9 cellular contexts compared by ENCODE assay signal in the genomic region with DNA sequence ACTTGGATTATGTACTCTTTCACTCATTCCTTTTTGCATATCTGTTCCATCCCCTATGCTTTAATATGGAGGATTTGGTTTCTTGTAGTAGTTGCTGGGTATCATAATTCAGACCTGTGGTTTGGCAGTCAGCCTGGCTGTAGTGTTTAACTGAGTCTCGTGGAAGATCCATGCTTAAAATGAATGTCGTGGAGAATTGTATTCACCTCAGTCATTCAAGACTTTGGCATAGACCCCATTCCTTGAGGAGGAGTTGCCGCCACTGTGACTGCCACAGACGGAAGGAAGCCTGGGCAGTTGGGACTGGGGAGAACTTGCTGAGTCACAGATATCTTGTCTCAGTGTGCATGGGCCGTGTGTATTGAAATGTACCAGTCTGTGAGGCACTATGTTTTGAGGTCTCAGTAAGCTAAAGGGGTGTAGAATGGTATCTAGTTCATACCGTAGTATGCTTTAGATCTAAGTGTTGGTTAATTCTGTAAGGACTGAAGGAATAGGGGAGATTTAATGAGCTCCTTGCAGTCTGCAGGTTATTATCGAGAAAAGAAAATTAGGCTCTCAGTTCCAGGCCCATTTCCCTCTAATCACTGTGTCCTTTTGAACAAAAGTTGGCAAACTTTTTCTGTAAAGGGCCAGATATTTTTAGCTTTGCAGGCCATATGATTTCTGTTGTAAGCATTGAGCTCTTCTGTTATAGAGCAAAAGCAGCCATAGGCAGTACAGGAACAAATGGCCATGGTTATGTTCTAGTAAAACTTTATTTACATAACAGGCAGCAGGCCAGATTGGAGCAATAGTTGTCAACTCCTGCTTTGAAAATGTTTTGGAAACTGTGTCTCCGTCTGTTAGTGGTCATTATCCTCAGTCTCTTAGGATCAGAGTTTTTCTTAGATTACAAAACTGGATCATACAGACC.
A peak's percentile ranks its signal among the peaks of the same experiment; 100 is the strongest.
DNase-seq lines count a peak whose midpoint lies in the region; ATAC-seq and TF ChIP-seq lines count a peak whose summit lies in the region.
"Had no signal": no experiment of that assay in that cellular context is flagged by ENCODE, and none has a peak within 500 bp of the region (broad histone marks: within the 10 kb centered on the region; RNA-seq: fewer than 3 reads in every experiment).

No MANE protein-coding gene starts in this region.

- no peak overlapping the region for H3K4me3 ChIP-seq in foreskin fibroblast (ENCODE audit: low read depth in 1 of 2, low read length in 2 of 2)

- DNase-seq in GM03348 (ENCODE audit: low spot score) (peak; percentile 85), SK-MEL-5 (ENCODE audit: low read depth, low spot score) (peak; percentile 76), foreskin fibroblast (peak; percentile 93 to 95), sciatic nerve (ENCODE audit: low spot score) (no peak), glutamatergic neuron (no peak)
- DNase-seq: activated T-cell treated with anti-CD3 and anti-CD28 coated beads, Interleukin-2, amount 50 U/mL, for 48 hours had no signal

- no peak for TF ChIP-seq CTCF in foreskin fibroblast (IDR thresholded peaks at IDR 0.05; ENCODE audit: low read depth, low read length)
- no peak for TF ChIP-seq CTCF in glutamatergic neuron (IDR thresholded peaks at IDR 0.05; ENCODE audit: partially characterized antibody, unreplicated experiment)

- H3K36me3 Mint-ChIP-seq in glutamatergic neuron (ENCODE audit: unreplicated experiment) = no peaks in the 10 kb centered on the region

- no peaks in the 10 kb centered on the region for H3K9me3 Mint-ChIP-seq in glutamatergic neuron (ENCODE audit: unreplicated experiment)

- intact Hi-C loops in sciatic nerve (cut with DNase I) = no loop called here

- no peak overlapping the region for H3K4me3 Mint-ChIP-seq in glutamatergic neuron (ENCODE audit: unreplicated experiment)

- ATAC-seq in sciatic nerve (peak; percentile 84), GM21423 (IDR thresholded peaks at IDR 0.05; ENCODE audit: unreplicated experiment) (no peak), GM18517 (IDR thresholded peaks at IDR 0.05; ENCODE audit: unreplicated experiment) (no peak), HG03159 (IDR thresholded peaks at IDR 0.05; ENCODE audit: unreplicated experiment) (no peak)

- H3K27me3 Mint-ChIP-seq in glutamatergic neuron (ENCODE audit: unreplicated experiment) = peaks cover 2% of the 10 kb centered on the region

- no peak overlapping the region for H3K27ac Mint-ChIP-seq in glutamatergic neuron (ENCODE audit: unreplicated experiment)

- H3K4me1 Mint-ChIP-seq in glutamatergic neuron (ENCODE audit: low read depth, unreplicated experiment) = peaks cover 2% of the 10 kb centered on the region

- in situ Hi-C loops in SK-MEL-5 (cut with HindIII; ENCODE audit: low pct_unique_long_range_greater_than_20kb, low sequenced_read_pairs) = no loop called here

Comparison
In these comparisons a context has a peak if more than half of its experiments do, and no peak if none do; other contexts are left out.
1. DNase-seq: peak in GM03348 (single experiment), SK-MEL-5 (single experiment) and foreskin fibroblast (2 of 2); none in sciatic nerve (single experiment) and glutamatergic neuron (single experiment).